Comparison of ENCODE assay signal across 9 cellular contexts in the genomic region with DNA sequence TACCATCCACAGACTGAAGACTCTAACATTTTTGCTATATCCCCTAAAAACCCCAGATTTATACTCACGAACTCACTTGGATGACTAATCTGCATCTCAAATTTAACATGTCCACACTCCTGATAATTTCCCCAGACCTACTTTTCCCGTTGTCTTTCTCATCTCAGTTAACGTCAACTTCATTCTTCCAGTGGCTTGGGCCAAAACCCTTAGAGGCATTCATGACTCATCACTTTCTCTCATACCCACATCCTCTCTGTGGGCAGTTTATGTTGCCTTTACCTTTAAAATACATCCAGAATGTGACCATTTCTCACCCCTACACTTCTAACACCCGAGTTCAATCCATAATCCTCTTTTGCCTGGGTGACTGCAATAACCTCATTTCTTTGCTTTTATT.
DNase-seq lines count a peak whose midpoint lies in the region; ATAC-seq and TF ChIP-seq lines count a peak whose summit lies in the region.
"Had no signal": no experiment of that assay in that cellular context is flagged by ENCODE, and none has a peak within 500 bp of the region (broad histone marks: within the 10 kb centered on the region; RNA-seq: fewer than 3 reads in every experiment).

No MANE protein-coding gene starts in this region.

- no peaks in the 10 kb centered on the region for H3K4me1 Mint-ChIP-seq in activated T-cell treated with anti-CD3 and anti-CD28 coated beads, Interleukin-2, amount 50 U/mL, for 24 hours (ENCODE audit: low read depth)
- no peaks in the 10 kb centered on the region for H3K4me1 Mint-ChIP-seq in stimulated activated effector memory CD8-positive, alpha-beta T cell treated with anti-CD3 and anti-CD28 coated beads, Interleukin-12 subunit alpha, Interleukin-12 subunit beta, amount 100 ng/mL, for 72 hours
- H3K4me1 Mint-ChIP-seq: activated naive CD4-positive, alpha-beta T cell treated with anti-CD3 and anti-CD28 coated beads, Interleukin-2, amount 50 U/mL, for 24 hours had no signal

- peak; percentile 30 for DNase-seq in GM03348 (ENCODE audit: low spot score)
- peak; percentile 72 for DNase-seq in NOMO-1 treated with DMSO at 0.1 percent for 48 hours (lab: John Stamatoyannopoulos, UW; ENCODE audit: unreplicated experiment)
- DNase-seq in fibroblast of pulmonary artery (ENCODE audit: low read depth) = peak; percentile 86
- no peak for DNase-seq in central memory CD4-positive, alpha-beta T cell
- DNase-seq in activated T-cell treated with anti-CD3 and anti-CD28 coated beads, Interleukin-2, amount 50 U/mL, for 24 hours = no peak
- DNase-seq in stimulated activated effector memory CD8-positive, alpha-beta T cell treated with anti-CD3 and anti-CD28 coated beads, Interleukin-12 subunit alpha, Interleukin-12 subunit beta, amount 100 ng/mL, for 72 hours (ENCODE audit: low spot score in 2 of 2) = no peak
- no peak for DNase-seq in left colon

- no peaks in the 10 kb centered on the region for H3K27me3 Mint-ChIP-seq in activated T-cell treated with anti-CD3 and anti-CD28 coated beads, Interleukin-2, amount 50 U/mL, for 24 hours
- H3K27me3 Mint-ChIP-seq: activated naive CD4-positive, alpha-beta T cell treated with anti-CD3 and anti-CD28 coated beads, Interleukin-2, amount 50 U/mL, for 24 hours had no signal

- no peak overlapping the region for H3K27ac Mint-ChIP-seq in activated T-cell treated with anti-CD3 and anti-CD28 coated beads, Interleukin-2, amount 50 U/mL, for 24 hours
- no peak overlapping the region for H3K27ac Mint-ChIP-seq in stimulated activated effector memory CD8-positive, alpha-beta T cell treated with anti-CD3 and anti-CD28 coated beads, Interleukin-12 subunit alpha, Interleukin-12 subunit beta, amount 100 ng/mL, for 72 hours
- H3K27ac Mint-ChIP-seq: activated naive CD4-positive, alpha-beta T cell treated with anti-CD3 and anti-CD28 coated beads, Interleukin-2, amount 50 U/mL, for 24 hours had no signal

- H3K4me3 Mint-ChIP-seq in activated T-cell treated with anti-CD3 and anti-CD28 coated beads, Interleukin-2, amount 50 U/mL, for 24 hours = no peak overlapping the region
- no peak overlapping the region for H3K4me3 Mint-ChIP-seq in stimulated activated effector memory CD8-positive, alpha-beta T cell treated with anti-CD3 and anti-CD28 coated beads, Interleukin-12 subunit alpha, Interleukin-12 subunit beta, amount 100 ng/mL, for 72 hours
- H3K4me3 Mint-ChIP-seq: activated naive CD4-positive, alpha-beta T cell treated with anti-CD3 and anti-CD28 coated beads, Interleukin-2, amount 50 U/mL, for 24 hours had no signal

- no peak for TF ChIP-seq CTCF in fibroblast of pulmonary artery (IDR thresholded peaks at IDR 0.05; ENCODE audit: low read length, missing control alignments)

- H3K36me3 Mint-ChIP-seq in activated T-cell treated with anti-CD3 and anti-CD28 coated beads, Interleukin-2, amount 50 U/mL, for 24 hours (ENCODE audit: low read depth) = no peaks in the 10 kb centered on the region
- H3K36me3 Mint-ChIP-seq in stimulated activated effector memory CD8-positive, alpha-beta T cell treated with anti-CD3 and anti-CD28 coated beads, Interleukin-12 subunit alpha, Interleukin-12 subunit beta, amount 100 ng/mL, for 72 hours = no peaks in the 10 kb centered on the region
- H3K36me3 Mint-ChIP-seq: activated naive CD4-positive, alpha-beta T cell treated with anti-CD3 and anti-CD28 coated beads, Interleukin-2, amount 50 U/mL, for 24 hours had no signal

- ATAC-seq in HG02759 (IDR thresholded peaks at IDR 0.05; ENCODE audit: unreplicated experiment) (peak; percentile 81), left colon (no peak)
- no peak for ATAC-seq in stimulated activated effector memory CD8-positive, alpha-beta T cell treated with anti-CD3 and anti-CD28 coated beads, Interleukin-12 subunit alpha, Interleukin-12 subunit beta, amount 100 ng/mL, for 72 hours

- no peaks in the 10 kb centered on the region for H3K9me3 Mint-ChIP-seq in activated T-cell treated with anti-CD3 and anti-CD28 coated beads, Interleukin-2, amount 50 U/mL, for 24 hours
- H3K9me3 Mint-ChIP-seq in stimulated activated effector memory CD8-positive, alpha-beta T cell treated with anti-CD3 and anti-CD28 coated beads, Interleukin-12 subunit alpha, Interleukin-12 subunit beta, amount 100 ng/mL, for 72 hours = peaks cover 18% of the 10 kb centered on the region
- H3K9me3 Mint-ChIP-seq: activated naive CD4-positive, alpha-beta T cell treated with anti-CD3 and anti-CD28 coated beads, Interleukin-2, amount 50 U/mL, for 24 hours had no signal

- intact Hi-C loops in left colon (cut with DNase I, micrococcal nuclease) = no loop called here

- no peak overlapping the region for H3K4me3 ChIP-seq in fibroblast of pulmonary artery (replicated peaks; ENCODE audit: low read depth, low read length)

Comparison
In these comparisons a context has a peak if more than half of its experiments do, and no peak if none do; other contexts are left out.
1. DNase-seq: peak in GM03348 (single experiment), NOMO-1 treated with DMSO at 0.1 percent for 48 hours (single experiment) and fibroblast of pulmonary artery (single experiment); none in central memory CD4-positive, alpha-beta T cell (single experiment), activated T-cell treated with anti-CD3 and anti-CD28 coated beads, Interleukin-2, amount 50 U/mL, for 24 hours (single experiment), stimulated activated effector memory CD8-positive, alpha-beta T cell treated with anti-CD3 and anti-CD28 coated beads, Interleukin-12 subunit alpha, Interleukin-12 subunit beta, amount 100 ng/mL, for 72 hours (0 of 2) and left colon (0 of 2).